1 cellular context compared by ENCODE assay signal in genomic region chr3:22951910-22952309, GRCh38.
A peak's percentile ranks its signal among the peaks of the same experiment; 100 is the strongest.
TF ChIP-seq lines count a peak whose summit lies in the region.

No MANE protein-coding gene starts in this region.

TF ChIP-seq in HEK293, 187 proteins besides CTCF, POLR2A, EP300 and RAD21 (continued from another document):
- TF ChIP-seq, protein P1, sequence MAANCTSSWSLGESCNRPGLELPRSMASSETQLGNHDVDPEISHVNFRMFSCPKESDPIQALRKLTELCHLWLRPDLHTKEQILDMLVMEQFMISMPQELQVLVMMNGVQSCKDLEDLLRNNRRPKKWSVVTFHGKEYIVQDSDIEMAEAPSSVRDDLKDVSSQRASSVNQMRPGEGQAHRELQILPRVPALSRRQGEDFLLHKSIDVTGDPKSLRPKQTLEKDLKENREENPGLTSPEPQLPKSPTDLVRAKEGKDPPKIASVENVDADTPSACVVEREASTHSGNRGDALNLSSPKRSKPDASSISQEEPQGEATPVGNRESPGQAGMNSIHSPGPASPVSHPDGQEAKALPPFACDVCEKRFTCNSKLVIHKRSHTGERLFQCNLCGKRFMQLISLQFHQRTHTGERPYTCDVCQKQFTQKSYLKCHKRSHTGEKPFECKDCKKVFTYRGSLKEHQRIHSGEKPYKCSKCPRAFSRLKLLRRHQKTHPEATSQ (tag by site-specific recombination; IDR thresholded peaks at IDR 0.05), result no peak
- TF ChIP-seq ZIC2 (tag by site-specific recombination; IDR thresholded peaks at IDR 0.05) (0 out of 2 replicates have a peak, but pooled peaks have one; percentile 23), ZNF423 (tag by site-specific recombination; IDR thresholded peaks at IDR 0.05) (no peak), KLF9 (tag by site-specific recombination; IDR thresholded peaks at IDR 0.05; ENCODE audit: low read depth) (no peak)
TF ChIP-seq in HEK293: peak in this region for 1.
